ENCODE assay signal across 8 cellular contexts in genomic region chr1:150281758-150282557, GRCh38. TPM values are rescaled to one million over a fixed set of nuclear protein-coding genes. Genes with fewer than 3 reads are reported as not detected.
DNase-seq lines count a peak whose midpoint lies in the region; ATAC-seq and TF ChIP-seq lines count a peak whose summit lies in the region.

A gene with protein sequence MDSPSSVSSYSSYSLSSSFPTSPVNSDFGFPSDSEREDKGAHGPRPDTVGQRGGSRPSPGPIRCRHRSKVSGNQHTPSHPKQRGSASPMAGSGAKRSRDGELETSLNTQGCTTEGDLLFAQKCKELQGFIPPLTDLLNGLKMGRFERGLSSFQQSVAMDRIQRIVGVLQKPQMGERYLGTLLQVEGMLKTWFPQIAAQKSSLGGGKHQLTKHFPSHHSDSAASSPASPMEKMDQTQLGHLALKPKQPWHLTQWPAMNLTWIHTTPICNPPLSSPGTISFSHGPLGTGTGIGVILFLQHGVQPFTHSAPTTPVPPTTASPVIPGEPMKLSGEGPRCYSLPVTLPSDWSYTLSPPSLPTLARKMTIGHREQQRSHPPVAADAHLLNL (plus strand): TSS chr1:150282554. CDS start chr1:150283268, 714 bp downstream.

- H3K4me1 ChIP-seq in IMR-90 (ENCODE audit: control insufficient read depth, insufficient read depth, low read length) (peaks cover 5% of the 10 kb centered on the region), PC-9 (replicated peaks; ENCODE audit: insufficient read depth) (peaks cover 14% of the 10 kb centered on the region; the same call in 1 of the 2 replicates), fibroblast of lung (ENCODE audit: control insufficient read depth, extremely low read depth, insufficient read depth, low read length) (peaks cover 4% of the 10 kb centered on the region), muscle layer of duodenum (ENCODE audit: control insufficient read depth in 1 of 2, insufficient read depth in 2 of 2, low read length in 2 of 2) (peaks cover 10 to 19% of the 10 kb centered on the region in 2 donors)

- H3K4me2 ChIP-seq in IMR-90 (ENCODE audit: low read depth, low read length) (peak within 1 kb of the TSS; percentile 84), PC-9 (peak within 1 kb of the TSS; percentile 78), fibroblast of lung (ENCODE audit: extremely low read depth, insufficient read depth, low read length) (peak within 1 kb of the TSS; percentile 98)

- dilution Hi-C loops in IMR-90 (cut with HindIII; ENCODE audit: low sequenced_read_pairs, unreplicated experiment) = no loop called here

- H3K4me3 Mint-ChIP-seq in activated T-helper 2 cell treated with anti-CD3 and anti-CD28 coated beads, Interferon-gamma antibody, Interleukin-2, Interleukin-4, amounts not matched to agents 10 μg/mL and 5 μg/mL and 100 μg/mL, durations not matched to agents 14 hours and 24 hours and 36 hours (ENCODE audit: low read depth) = peak within 1 kb of the TSS; percentile 90

- no peak for TF ChIP-seq RAD21 in IMR-90 (IDR thresholded peaks at IDR 0.05; ENCODE audit: low read length)

- no peaks in the 10 kb centered on the region for H3K36me3 Mint-ChIP-seq in activated T-helper 2 cell treated with anti-CD3 and anti-CD28 coated beads, Interferon-gamma antibody, Interleukin-2, Interleukin-4, amounts not matched to agents 10 μg/mL and 5 μg/mL and 100 μg/mL, durations not matched to agents 14 hours and 24 hours and 36 hours (ENCODE audit: low read depth)

- H2BK20ac ChIP-seq in IMR-90 (ENCODE audit: low read depth, low read length) = no peak within 1 kb of the TSS

- WGBS in IMR-90 (ENCODE audit: extremely low coverage in 2 of 2, insufficient read length in 1 of 2), 2 experiments = 2% methylated on average over 18 of the region's 46 CpGs; no CpG with 5 or more reads in 1 of the 2 experiments

- H2AK5ac ChIP-seq in IMR-90 (ENCODE audit: low read depth, low read length) = peak within 1 kb of the TSS; percentile 40

- TF ChIP-seq POLR2A in IMR-90 (IDR thresholded peaks at IDR 0.05; ENCODE audit: low read depth, low read length) = peak; percentile 60

- H3K27me3 ChIP-seq in IMR-90 (ENCODE audit: control insufficient read depth, insufficient read depth, low read length) (no peaks in the 10 kb centered on the region), PC-9 (ENCODE audit: insufficient read depth, low read depth) (no peaks in the 10 kb centered on the region), fibroblast of lung (ENCODE audit: control insufficient read depth, insufficient read depth, low read length) (no peaks in the 10 kb centered on the region), muscle layer of duodenum (ENCODE audit: low read depth, low read length) (no peaks in the 10 kb centered on the region)

- peak within 1 kb of the TSS; percentile 92 for H2AFZ ChIP-seq in IMR-90 (replicated peaks; ENCODE audit: low read length, poor library complexity)
- H2AFZ ChIP-seq in PC-9 = peak within 1 kb of the TSS; percentile 92
- H2AFZ ChIP-seq in fibroblast of lung (ENCODE audit: low read length) = peak within 1 kb of the TSS; percentile 90

- H3K79me2 ChIP-seq in PC-9 (ENCODE audit: low read depth) (no peaks in the 10 kb centered on the region), fibroblast of lung (ENCODE audit: control insufficient read depth, insufficient read depth, low read length) (no peaks in the 10 kb centered on the region)

- H3K14ac ChIP-seq in IMR-90 (replicated peaks; ENCODE audit: low read depth, low read length) = peak within 1 kb of the TSS; percentile 82

- CTCF ChIA-PET in IMR-90 (lab: Yijun Ruan, JAX) (interaction anchor here (0.6 to 3.8 kb wide), 3 partner anchors 9 to 77 kb away, joined by 4 to 31 read pairs (median 4); no protein-coding TSS in a partner anchor), PC-9 (lab: Charles Lee) (interaction anchor here (0.6 to 2.7 kb wide), 7 partner anchors 19 to 679 kb away, joined by 3 to 23 read pairs (median 3); no protein-coding TSS in a partner anchor)

- H2BK120ac ChIP-seq in IMR-90 (ENCODE audit: low read depth, low read length) = peak within 1 kb of the TSS; percentile 60; the same call in 1 of the 2 replicates

- ATAC-seq in GM18861 (IDR thresholded peaks at IDR 0.05; ENCODE audit: unreplicated experiment) (peak; percentile 72), IMR-90 (ENCODE audit: low read depth) (peak; percentile 98), HG03135 (IDR thresholded peaks at IDR 0.05; ENCODE audit: unreplicated experiment) (no peak)

- no peaks in the 10 kb centered on the region for H3K9me2 ChIP-seq in PC-9 (ENCODE audit: insufficient read depth)

- H4K5ac ChIP-seq in IMR-90 (ENCODE audit: low read depth, low read length) = 0 out of 2 replicates have a peak within 1 kb of the TSS, but pooled peaks have one; percentile 12

- H4K8ac ChIP-seq in IMR-90 (ENCODE audit: low read depth in 2 of 2, low read length in 2 of 2) = peak within 1 kb of the TSS; percentile 9 to 70; a peak in 3 of 4 replicates

- BruUV-seq in IMR-90 (replicated peaks; lab: Mats Ljungman, UMichigan) = no TSS peak
- BruUV-seq in PC-9 (replicated peaks; lab: Mats Ljungman, UMichigan) = TSS peak; percentile 91

- no peak for TF ChIP-seq CTCF in IMR-90 (conservative IDR thresholded peaks at IDR 0.05; ENCODE audit: low read depth, low read length)
- TF ChIP-seq CTCF in PC-9 (conservative IDR thresholded peaks at IDR 0.05) = no peak
- no peak for TF ChIP-seq CTCF in fibroblast of lung (conservative IDR thresholded peaks at IDR 0.05 in 1 of 2, IDR thresholded peaks at IDR 0.05 in 1 of 2; ENCODE audit: low read depth in 1 of 2, low read length in 2 of 2)

- in situ Hi-C loops in IMR-90 (cut with MboI; ENCODE audit: low sequenced_read_pairs) = no loop called here

- peak within 1 kb of the TSS; percentile 43 for H2BK5ac ChIP-seq in IMR-90 (ENCODE audit: low read depth, low read length, poor library complexity, severe bottlenecking)

- peaks cover 17 to 21% of the 10 kb centered on the region in 2 experiments; a peak in 3 of 4 replicates for H3K79me1 ChIP-seq in IMR-90 (ENCODE audit: low read depth in 1 of 2, low read length in 2 of 2)

- H3K4me1 Mint-ChIP-seq in activated T-helper 2 cell treated with anti-CD3 and anti-CD28 coated beads, Interferon-gamma antibody, Interleukin-2, Interleukin-4, amounts not matched to agents 10 μg/mL and 5 μg/mL and 100 μg/mL, durations not matched to agents 14 hours and 24 hours and 36 hours (ENCODE audit: low read depth) = peaks cover 24% of the 10 kb centered on the region

- peak within 1 kb of the TSS; percentile 58 for H4K91ac ChIP-seq in IMR-90 (ENCODE audit: insufficient read depth, low read depth, low read length)

- no peaks in the 10 kb centered on the region for H3K9me3 ChIP-seq in IMR-90 (ENCODE audit: control insufficient read depth, insufficient read depth, low read length)
- no peaks in the 10 kb centered on the region for H3K9me3 ChIP-seq in PC-9 (ENCODE audit: insufficient read depth, low read depth)
- H3K9me3 ChIP-seq in fibroblast of lung (ENCODE audit: control insufficient read depth, insufficient read depth, low read depth, low read length) = no peaks in the 10 kb centered on the region
- no peaks in the 10 kb centered on the region for H3K9me3 ChIP-seq in muscle layer of duodenum (ENCODE audit: control insufficient read depth in 1 of 2, low read length in 2 of 2)

- peak within 1 kb of the TSS; percentile 57; the same call in 1 of the 2 replicates for H3K56ac ChIP-seq in IMR-90 (ENCODE audit: extremely low read depth, insufficient read depth, low read length)

- peak within 1 kb of the TSS; percentile 86 for H3K27ac Mint-ChIP-seq in activated T-helper 2 cell treated with anti-CD3 and anti-CD28 coated beads, Interferon-gamma antibody, Interleukin-2, Interleukin-4, amounts not matched to agents 10 μg/mL and 5 μg/mL and 100 μg/mL, durations not matched to agents 14 hours and 24 hours and 36 hours

- POLR2A ChIA-PET in IMR-90 (lab: Charles Lee; ENCODE audit: unreplicated experiment) (interaction anchor here (0.6 to 1.3 kb wide), 3 partner anchors 9 to 20 kb away, joined by 3 to 5 read pairs (median 5); partner anchors contain the start of gene C1orf54), PC-9 (lab: Charles Lee; ENCODE audit: unreplicated experiment) (interaction anchor here (0.6 to 0.7 kb wide), 4 partner anchors 22 to 394 kb away, joined by 4 to 11 read pairs (median 6); a partner anchor contains a TSS)

- H3K36me3 ChIP-seq in IMR-90 (ENCODE audit: control insufficient read depth, insufficient read depth, low read length) (peaks cover 11% of the 10 kb centered on the region), PC-9 (ENCODE audit: low read depth) (no peaks in the 10 kb centered on the region), fibroblast of lung (ENCODE audit: control insufficient read depth, insufficient read depth, low read length) (no peaks in the 10 kb centered on the region), muscle layer of duodenum (ENCODE audit: control insufficient read depth in 1 of 2, insufficient read depth in 2 of 2, low read length in 2 of 2) (peaks cover 4 to 21% of the 10 kb centered on the region in 2 donors)

- peak; percentile 100 for DNase-seq in IMR-90
- peak; percentile 91 to 92 for DNase-seq in PC-9
- DNase-seq in activated T-helper 2 cell treated with anti-CD3 and anti-CD28 coated beads, Interferon-gamma antibody, Interleukin-2, Interleukin-4, amounts not matched to agents 10 μg/mL and 5 μg/mL and 100 μg/mL, durations not matched to agents 14 hours and 24 hours and 36 hours (ENCODE audit: low spot score) = peak; percentile 72
- DNase-seq in fibroblast of lung (ENCODE audit: low read depth in 2 of 2) = peak; percentile 99 to 100
- DNase-seq in stimulated activated CD8-positive, alpha-beta memory T cell treated with anti-CD3 and anti-CD28 coated beads, Interleukin-4, amount 100 ng/mL, for 48 hours = peak; percentile 77

- H2BK15ac ChIP-seq in IMR-90 (ENCODE audit: low read depth, low read length) = peak within 1 kb of the TSS; percentile 28; the same call in 1 of the 3 replicates

- H3K27ac ChIP-seq in IMR-90 (ENCODE audit: insufficient read depth, low read length) (peak within 1 kb of the TSS; percentile 24), PC-9 (peak within 1 kb of the TSS; percentile 51), fibroblast of lung (ENCODE audit: insufficient read depth, low read length) (peak within 1 kb of the TSS; percentile 93), muscle layer of duodenum (ENCODE audit: low read length) (peak within 1 kb of the TSS; percentile 84)

- H3K9ac ChIP-seq in IMR-90 (ENCODE audit: low read depth, low read length) = peak within 1 kb of the TSS; percentile 70
- H3K9ac ChIP-seq in fibroblast of lung (ENCODE audit: insufficient read depth, low read length) = peak within 1 kb of the TSS; percentile 76

- intact Hi-C loops in IMR-90 (cut with micrococcal nuclease) = loop anchor here (1.0 to 5.0 kb wide), 2 partner anchors 26 to 45 kb away; partner anchors contain the start of gene ANP32E
- intact Hi-C loops in PC-9 (cut with micrococcal nuclease; ENCODE audit: unreplicated experiment) = loop anchor here (1.0 to 10.0 kb wide), 2 partner anchors 26 to 343 kb away; partner anchors contain the start of gene ENSA
- intact Hi-C loops in activated T-helper 2 cell treated with anti-CD3 and anti-CD28 coated beads, Interferon-gamma antibody, Interleukin-2, Interleukin-4, amounts not matched to agents 10 μg/mL and 5 μg/mL and 100 μg/mL, durations not matched to agents 14 hours and 24 hours and 36 hours (cut with micrococcal nuclease) = loop anchor here (1.0 to 5.0 kb wide), 4 partner anchors 11 to 45 kb away; partner anchors contain the start of genes ANP32E, APH1A and MRPS21

- peaks cover 7% of the 10 kb centered on the region for H3K9me3 Mint-ChIP-seq in activated T-helper 2 cell treated with anti-CD3 and anti-CD28 coated beads, Interferon-gamma antibody, Interleukin-2, Interleukin-4, amounts not matched to agents 10 μg/mL and 5 μg/mL and 100 μg/mL, durations not matched to agents 14 hours and 24 hours and 36 hours

- no peak within 1 kb of the TSS for H3K18ac ChIP-seq in IMR-90 (ENCODE audit: low read depth, low read length)

- H2AK9ac ChIP-seq in IMR-90 (replicated peaks; ENCODE audit: low read depth, low read length, poor library complexity) = peak within 1 kb of the TSS; percentile 93

- H3K4me3 ChIP-seq in IMR-90 (ENCODE audit: insufficient read depth, low read depth, low read length) = peak within 1 kb of the TSS; percentile 58
- H3K4me3 ChIP-seq in PC-9 = peak within 1 kb of the TSS; percentile 52
- H3K4me3 ChIP-seq in fibroblast of lung (replicated peaks in 1 of 4; ENCODE audit: control extremely low read depth in 1 of 4, insufficient read depth in 1 of 4, low read depth in 3 of 4, low read length in 4 of 4) = peak within 1 kb of the TSS; percentile 67 to 89 (median 76)
- H3K4me3 ChIP-seq in muscle layer of duodenum (ENCODE audit: low read depth in 1 of 2, low read length in 2 of 2) = peak within 1 kb of the TSS; percentile 65 to 76

- peaks cover 6% of the 10 kb centered on the region for H3F3A ChIP-seq in PC-9 (ENCODE audit: insufficient read depth, low read depth)

- peaks cover 17% of the 10 kb centered on the region for H3K27me3 Mint-ChIP-seq in activated T-helper 2 cell treated with anti-CD3 and anti-CD28 coated beads, Interferon-gamma antibody, Interleukin-2, Interleukin-4, amounts not matched to agents 10 μg/mL and 5 μg/mL and 100 μg/mL, durations not matched to agents 14 hours and 24 hours and 36 hours (ENCODE audit: low read depth)

- no peaks in the 10 kb centered on the region for H3K9me1 ChIP-seq in IMR-90 (ENCODE audit: insufficient read depth, low read length)

- peak within 1 kb of the TSS; percentile 70 for H3K4ac ChIP-seq in IMR-90 (ENCODE audit: low read depth, low read length)

- H4K20me1 ChIP-seq in IMR-90 (ENCODE audit: insufficient read depth, low read length) (no peaks in the 10 kb centered on the region), PC-9 (ENCODE audit: insufficient read depth) (0 out of 2 replicates have a peak, but pooled peaks cover 3% of the 10 kb centered on the region), fibroblast of lung (ENCODE audit: control insufficient read depth, extremely low read depth, insufficient read depth, low read length) (no peaks in the 10 kb centered on the region)

- H3K23ac ChIP-seq in IMR-90 (ENCODE audit: low read depth, low read length) = peak within 1 kb of the TSS; percentile 82

RNA-seq across cellular contexts. Expression of the gene that starts here (rescaled TPM):
- total RNA-seq in IMR-90 (2012; rRNA removed) (13.9 and 18.1 TPM in 2 replicates), PC-9 (2021) (11.0 and 16.6 TPM in 2 replicates), fibroblast of lung (5.1 and 10.4 TPM in 2 replicates)
- polyA plus RNA-seq in IMR-90 (2012; rRNA removed) (15.5 and 16.5 TPM in 2 replicates), fibroblast of lung (15.3 and 15.4 TPM in 2 replicates)
- polyA plus RNA-seq in IMR-90 (2012; cell fraction: cytosol; rRNA removed) = 6.7 and 7.0 TPM in 2 replicates
- 16.7 and 41.5 TPM in 2 replicates for polyA plus RNA-seq in IMR-90 (2012; cell fraction: nucleus; rRNA removed; ENCODE audit: low replicate concordance)
- 4.2 TPM in 2 replicates for total RNA-seq in activated T-helper 2 cell treated with anti-CD3 and anti-CD28 coated beads, Interferon-gamma antibody, Interleukin-2, Interleukin-4, amounts not matched to agents 10 μg/mL and 5 μg/mL and 100 μg/mL, durations not matched to agents 14 hours and 24 hours and 36 hours
- 7.6 and 7.9 TPM in 2 replicates for polyA plus RNA-seq in fibroblast of lung (2012)
- polyA minus RNA-seq in fibroblast of lung (ENCODE audit: low replicate concordance) = 14.0 and 16.7 TPM in 2 replicates

Comparison
In these comparisons a context has a peak if more than half of its experiments do, and no peak if none do; other contexts are left out.
1. H3K27ac ChIP-seq: peak in every context shown above with its lines; median percentile 93 in fibroblast of lung; 84 in muscle layer of duodenum; 51 in PC-9; 24 in IMR-90.